21 cellular contexts compared by ENCODE assay signal in genomic region chrX:28848707-28849106, GRCh38.
"Had no signal": no experiment of that assay in that cellular context is flagged by ENCODE, and none has a peak within 500 bp of the region (broad histone marks: within the 10 kb centered on the region; RNA-seq: fewer than 3 reads in every experiment).

No MANE protein-coding gene starts in this region.

- H3K9me3 Mint-ChIP-seq: dendritic cell treated with granulocyte-macrophage colony-stimulating factor and Interleukin-4, amounts not matched to agents 40 ng/mL and 50 ng/mL, for 4 days; mesothelial cell of epicardium; neural crest cell had no signal

- DNase-seq: effector CD4-positive, alpha-beta T cell; foreskin melanocyte; head of caudate nucleus; lower lobe of right lung; natural killer cell; right cardiac atrium; stimulated activated CD4-positive, alpha-beta T cell treated with anti-CD3 and anti-CD28 coated beads, Interleukin-4, amount 100 ng/mL, for 1 hour; stimulated activated CD8-positive, alpha-beta memory T cell treated with anti-CD3 and anti-CD28 coated beads, Interleukin-4, amount 100 ng/mL, for 48 hours; stimulated activated naive CD8-positive, alpha-beta T cell treated with anti-CD3 and anti-CD28 coated beads, Interleukin-15, Interleukin-2, amounts not matched to agents 100 U/mL and 50 U/mL, for 24 hours; trophoblast cell; uterus had no signal

- ATAC-seq: lower lobe of right lung; natural killer cell; right cardiac atrium; stimulated activated effector memory CD8-positive, alpha-beta T cell treated with anti-CD3 and anti-CD28 coated beads, Interleukin-12 subunit alpha, Interleukin-12 subunit beta, amount 100 ng/mL, for 72 hours; stimulated activated naive CD8-positive, alpha-beta T cell treated with anti-CD3 and anti-CD28 coated beads, Interleukin-15, Interleukin-2, amounts not matched to agents 100 U/mL and 50 U/mL, for 24 hours had no signal

- H3K4me3 Mint-ChIP-seq: dendritic cell treated with granulocyte-macrophage colony-stimulating factor and Interleukin-4, amounts not matched to agents 40 ng/mL and 50 ng/mL, for 4 days; memory B cell; mesothelial cell of epicardium; natural killer cell; neural crest cell; stimulated activated effector memory CD8-positive, alpha-beta T cell treated with anti-CD3 and anti-CD28 coated beads, Interleukin-12 subunit alpha, Interleukin-12 subunit beta, amount 100 ng/mL, for 72 hours had no signal

- H3K36me3 ChIP-seq: cardiac muscle cell, lower lobe of right lung, thoracic aorta, uterus had no signal

- H3K4me1 Mint-ChIP-seq: memory B cell; natural killer cell; stimulated activated effector memory CD8-positive, alpha-beta T cell treated with anti-CD3 and anti-CD28 coated beads, Interleukin-12 subunit alpha, Interleukin-12 subunit beta, amount 100 ng/mL, for 72 hours had no signal

- H3K36me3 Mint-ChIP-seq: memory B cell; mesothelial cell of epicardium; natural killer cell; stimulated activated effector memory CD8-positive, alpha-beta T cell treated with anti-CD3 and anti-CD28 coated beads, Interleukin-12 subunit alpha, Interleukin-12 subunit beta, amount 100 ng/mL, for 72 hours had no signal

- H3K27me3 ChIP-seq: cardiac muscle cell, hepatocyte, uterus had no signal

- H3K27me3 Mint-ChIP-seq: dendritic cell treated with granulocyte-macrophage colony-stimulating factor and Interleukin-4, amounts not matched to agents 40 ng/mL and 50 ng/mL, for 4 days; memory B cell had no signal

- H3K27ac Mint-ChIP-seq: dendritic cell treated with granulocyte-macrophage colony-stimulating factor and Interleukin-4, amounts not matched to agents 40 ng/mL and 50 ng/mL, for 4 days; memory B cell; mesothelial cell of epicardium; natural killer cell; progenitor cell of endocrine pancreas; stimulated activated effector memory CD8-positive, alpha-beta T cell treated with anti-CD3 and anti-CD28 coated beads, Interleukin-12 subunit alpha, Interleukin-12 subunit beta, amount 100 ng/mL, for 72 hours had no signal

- H3K4me3 ChIP-seq: cardiac muscle cell, hepatocyte, lower lobe of right lung, smooth muscle cell, thoracic aorta, uterus had no signal

- H3K27ac ChIP-seq: cardiac muscle cell, hepatocyte, lower lobe of right lung, thoracic aorta, uterus had no signal

- H3K9me3 ChIP-seq: lower lobe of right lung, thoracic aorta, uterus had no signal

- H3K4me1 ChIP-seq: lower lobe of right lung, uterus had no signal
